Comparison of ENCODE assay signal across 35 cellular contexts in genomic region chr2:110759411-110759810, GRCh38. TPM values are rescaled to one million over a fixed set of nuclear protein-coding genes. Genes with fewer than 3 reads are reported as not detected.
DNase-seq lines count a peak whose midpoint lies in the region; TF ChIP-seq lines count a peak whose summit lies in the region.
"Had no signal": no experiment of that assay in that cellular context is flagged by ENCODE, and none has a peak within 500 bp of the region (broad histone marks: within the 10 kb centered on the region; RNA-seq: fewer than 3 reads in every experiment).

No MANE protein-coding gene starts in this region.

- TF ChIP-seq CTCF in HEK293 (tag by site-specific recombination; IDR thresholded peaks at IDR 0.05) (no peak), Peyer's patch (IDR thresholded peaks at IDR 0.05) (no peak)

- no peak overlapping the region for H4K8ac ChIP-seq in mesenchymal stem cell (ENCODE audit: low read length)

- no peak overlapping the region for H4K91ac ChIP-seq in mesenchymal stem cell (ENCODE audit: low read length)

- no peak for DNase-seq in mesenchymal stem cell
- DNase-seq in Peyer's patch, result no peak
- DNase-seq in RKO (ENCODE audit: low spot score), result no peak
- DNase-seq: 8988T; ACHN; AML-193; BE2C; C1 segment of cervical spinal cord; Caco-2; Calu3; CD4-positive, alpha-beta memory T cell; CD4-positive, alpha-beta T cell; CD4-positive, CD25-positive, alpha-beta regulatory T cell; CD8-positive, alpha-beta memory T cell; COR-L47; DMS 273 treated with DMSO at 0.1 percent for 48 hours; DMS153; DMS53; DMS79; DMS79 treated with DMSO at 0.1 percent for 48 hours; DND-41; EL had no signal

- CTCF ChIA-PET in HEK293 (lab: Yijun Ruan, JAX), result interaction anchor here (0.5 kb wide), 1 partner anchor 110 kb away, joined by 3 read pairs; no protein-coding TSS in a partner anchor

- no peak overlapping the region for H3K27ac ChIP-seq in HEK293 (ENCODE audit: extremely low read depth, low read depth, low read length)
- no peak overlapping the region for H3K27ac ChIP-seq in mesenchymal stem cell (ENCODE audit: low read length, poor library complexity, severe bottlenecking)
- H3K27ac ChIP-seq in Peyer's patch, result no peak overlapping the region
- H3K27ac ChIP-seq: 22Rv1; A549; BLaER1; BLaER1 treated with 17β-estradiol and CSF1 and Interleukin-3, amounts not matched to agents 10 nM and 100 nM; C4-2B had no signal

- H3K4ac ChIP-seq in mesenchymal stem cell (ENCODE audit: low read depth in 1 of 2, low read length in 2 of 2), result no peak overlapping the region

- H2BK15ac ChIP-seq in mesenchymal stem cell (ENCODE audit: low read depth, poor library complexity, severe bottlenecking), result no peak overlapping the region

- no peak overlapping the region for H3K14ac ChIP-seq in mesenchymal stem cell (ENCODE audit: low read length in 2 of 2)

- H3K4me1 ChIP-seq in HEK293 (ENCODE audit: control insufficient read depth, insufficient read depth, low read length), result no peaks in the 10 kb centered on the region
- no peaks in the 10 kb centered on the region for H3K4me1 ChIP-seq in mesenchymal stem cell (ENCODE audit: control insufficient read depth, insufficient read depth, low read depth, low read length)
- no peaks in the 10 kb centered on the region for H3K4me1 ChIP-seq in Peyer's patch
- H3K4me1 ChIP-seq: A549, BE2C, Caco-2 had no signal

- H3K36me3 ChIP-seq in HEK293 (ENCODE audit: control insufficient read depth in 2 of 2, insufficient read depth in 1 of 2, low read length in 2 of 2) (no peaks in the 10 kb centered on the region), mesenchymal stem cell (ENCODE audit: control insufficient read depth in 1 of 2, insufficient read depth in 2 of 2, low read depth in 1 of 2, low read length in 2 of 2) (no peaks in the 10 kb centered on the region), Peyer's patch (no peaks in the 10 kb centered on the region)
- H3K36me3 ChIP-seq: BE2C; BLaER1; BLaER1 treated with 17β-estradiol and CSF1 and Interleukin-3, amounts not matched to agents 10 nM and 100 nM had no signal

- no peak overlapping the region for H2BK12ac ChIP-seq in mesenchymal stem cell (ENCODE audit: low read length in 2 of 2)

- no peak overlapping the region for H2BK120ac ChIP-seq in mesenchymal stem cell (ENCODE audit: low read depth, low read length)

- H3K9me3 ChIP-seq in HEK293 (ENCODE audit: control insufficient read depth, insufficient read depth, low read depth, low read length), result no peaks in the 10 kb centered on the region
- H3K9me3 ChIP-seq in mesenchymal stem cell (ENCODE audit: control insufficient read depth, low read length), result peaks cover 29% of the 10 kb centered on the region
- H3K9me3 ChIP-seq in Peyer's patch, result no peaks in the 10 kb centered on the region
- H3K9me3 ChIP-seq: BE2C had no signal

- peaks cover 4% of the 10 kb centered on the region in 2 experiments for H3K27me3 ChIP-seq in mesenchymal stem cell (ENCODE audit: control insufficient read depth in 1 of 2, insufficient read depth in 1 of 2, low read length in 2 of 2)
- H3K27me3 ChIP-seq in Peyer's patch, result no peaks in the 10 kb centered on the region
- H3K27me3 ChIP-seq: BE2C; BLaER1; BLaER1 treated with 17β-estradiol and CSF1 and Interleukin-3, amounts not matched to agents 10 nM and 100 nM had no signal

- 92% methylated on average over 2 of the region's 2 CpGs for WGBS in mesenchymal stem cell

- H2AFZ ChIP-seq in mesenchymal stem cell (ENCODE audit: low read depth, low read length), result no peak overlapping the region

- H3K23ac ChIP-seq in mesenchymal stem cell (ENCODE audit: low read length in 2 of 2), result no peak overlapping the region

- no peak overlapping the region for H3K9ac ChIP-seq in mesenchymal stem cell (ENCODE audit: low read length)
- H3K9ac ChIP-seq: BLaER1; BLaER1 treated with 17β-estradiol and CSF1 and Interleukin-3, amounts not matched to agents 10 nM and 100 nM had no signal

- H3K4me3 ChIP-seq in HEK293 (ENCODE audit: low read depth, low read length), result no peak overlapping the region
- H3K4me3 ChIP-seq in mesenchymal stem cell (ENCODE audit: insufficient read depth in 1 of 2, low read depth in 1 of 2, low read length in 2 of 2), result no peak overlapping the region
- no peak overlapping the region for H3K4me3 ChIP-seq in Peyer's patch
- H3K4me3 ChIP-seq: A549; BLaER1; BLaER1 treated with 17β-estradiol and CSF1 and Interleukin-3, amounts not matched to agents 10 nM and 100 nM had no signal

- no peaks in the 10 kb centered on the region for H3K79me1 ChIP-seq in mesenchymal stem cell (replicated peaks; ENCODE audit: low read length, poor library complexity, severe bottlenecking)

- H2BK5ac ChIP-seq in mesenchymal stem cell (ENCODE audit: low read depth, low read length, poor library complexity, severe bottlenecking), result peak overlapping the region; percentile 8

- no peak overlapping the region for H2AK5ac ChIP-seq in mesenchymal stem cell (ENCODE audit: low read length, severe bottlenecking)

- H3K4me2 ChIP-seq in mesenchymal stem cell (ENCODE audit: low read length, poor library complexity, severe bottlenecking), result no peak overlapping the region
- H3K4me2 ChIP-seq: A549; BLaER1 treated with 17β-estradiol and CSF1 and Interleukin-3, amounts not matched to agents 10 nM and 100 nM had no signal

- no peak for TF ChIP-seq POLR2A in Peyer's patch (IDR thresholded peaks at IDR 0.05)

- POLR2A ChIA-PET in HEK293 (lab: Yijun Ruan, JAX), result interaction anchor here (1.5 kb wide), 1 partner anchor 82 kb away, joined by 3 read pairs; the partner anchor contains the start of gene BUB1

- no peak overlapping the region for H3K18ac ChIP-seq in mesenchymal stem cell (ENCODE audit: low read depth in 1 of 2, low read length in 2 of 2)

TF ChIP-seq in HEK293, 187 proteins besides CTCF, POLR2A, EP300 and RAD21:
- TF ChIP-seq ZNF529 (tag by site-specific recombination; IDR thresholded peaks at IDR 0.05; ENCODE audit: insufficient replicate concordance), result peak; percentile 87
- no peak for TF ChIP-seq ZNF416 (tag by site-specific recombination; IDR thresholded peaks at IDR 0.05)
- TF ChIP-seq TRIM28 (IDR thresholded peaks at IDR 0.05; ENCODE audit: borderline replicate concordance, low read length), result peak; percentile 46; the same call in 1 of the 2 replicates
- peak; percentile 92 for TF ChIP-seq SETDB1 (IDR thresholded peaks at IDR 0.05; ENCODE audit: insufficient read length, low read length)

RNA-seq across cellular contexts. Expression of gene ACOXL, which starts 27.0 kb away (rescaled TPM):
- polyA plus RNA-seq in mesenchymal stem cell (2013, experiment 1 of 2), result 0.04 TPM
- polyA plus RNA-seq in mesenchymal stem cell (2013, experiment 2 of 2), result 0.01 TPM
- not detected for total RNA-seq in Peyer's patch
- total RNA-seq: A172; A673; B cell; CD4-positive, alpha-beta memory T cell; CD4-positive, alpha-beta T cell; CD4-positive, CD25-positive, alpha-beta regulatory T cell; CD8-positive, alpha-beta T cell; Daoy had no signal
- polyA plus RNA-seq: A549; AG04450; BJ; CD4-positive, alpha-beta memory T cell; CD8-positive, alpha-beta memory T cell had no signal
